17 cellular contexts compared by ENCODE assay signal in the genomic region with DNA sequence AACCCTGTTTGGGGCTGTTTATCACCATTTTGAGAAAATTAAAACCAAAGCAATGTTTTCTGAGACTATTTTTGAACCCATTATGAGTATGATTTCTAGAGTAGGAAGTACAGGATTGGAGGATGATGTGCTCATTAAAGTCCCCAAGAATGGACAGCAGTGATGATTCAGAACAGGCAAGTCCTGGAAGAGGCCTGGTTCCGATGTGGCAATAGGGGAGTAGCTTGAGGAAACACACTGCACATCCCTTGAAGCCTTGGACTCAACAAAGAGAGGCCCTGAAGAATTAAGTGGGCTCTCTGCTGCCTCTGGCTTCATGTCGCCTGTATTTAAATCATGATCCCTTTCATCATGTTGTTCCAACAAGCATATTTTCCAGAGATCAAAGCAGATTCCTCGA.
DNase-seq lines count a peak whose midpoint lies in the region; ATAC-seq and TF ChIP-seq lines count a peak whose summit lies in the region.
"Had no signal": no experiment of that assay in that cellular context is flagged by ENCODE, and none has a peak within 500 bp of the region (broad histone marks: within the 10 kb centered on the region; RNA-seq: fewer than 3 reads in every experiment).

No MANE protein-coding gene starts in this region.

- TF ChIP-seq CTCF in fibroblast of mammary gland (conservative IDR thresholded peaks at IDR 0.05; ENCODE audit: control insufficient read depth, insufficient read depth, low read depth, low read length): no peak

- H3K27me3 ChIP-seq in adipocyte (replicated peaks; ENCODE audit: control insufficient read depth, insufficient read depth, low read length): no peaks in the 10 kb centered on the region

- H3K9me3 ChIP-seq in adipocyte (ENCODE audit: control insufficient read depth, low read length): no peaks in the 10 kb centered on the region
- H3K9me3 ChIP-seq: Caco-2 had no signal

- no peak for ATAC-seq in HG02610 (IDR thresholded peaks at IDR 0.05; ENCODE audit: unreplicated experiment)
- no peak for ATAC-seq in HG02870 (IDR thresholded peaks at IDR 0.05; ENCODE audit: unreplicated experiment)
- ATAC-seq: K562, Right ventricle myocardium inferior had no signal

- no peak overlapping the region for H3K4me3 ChIP-seq in adipocyte (ENCODE audit: low read length)
- H3K4me3 ChIP-seq in fibroblast of mammary gland (ENCODE audit: control insufficient read depth, low read depth, low read length): no peak overlapping the region
- H3K4me3 ChIP-seq: K562 had no signal

- DNase-seq in AG08395 (ENCODE audit: low spot score) (peak; percentile 38), GM04503 (ENCODE audit: low read depth) (peak; percentile 21), adipocyte (ENCODE audit: low read depth) (peak; percentile 13), fibroblast of mammary gland (ENCODE audit: low read depth) (peak; percentile 56), OCI-M1 (lab: John Stamatoyannopoulos, UW) (no peak)
- no peak for DNase-seq in activated T-cell treated with anti-CD3 and anti-CD28 coated beads, Interleukin-2, amount 50 U/mL, for 1 hour
- DNase-seq: AML-193, Caco-2, DMS53, NCI-H1092, NCI-H1694 treated with DMSO at 0.1 percent for 48 hours, NCI-H446, NCI-H748 treated with DMSO at 0.1 percent for 48 hours had no signal

- H3K36me3 ChIP-seq in adipocyte (ENCODE audit: control insufficient read depth, insufficient read depth, low read length, severe bottlenecking): no peaks in the 10 kb centered on the region

- no peaks in the 10 kb centered on the region for H3K4me1 ChIP-seq in adipocyte (ENCODE audit: control insufficient read depth, insufficient read depth, low read length)
- H3K4me1 ChIP-seq: Caco-2 had no signal

- H3K9ac ChIP-seq in adipocyte (ENCODE audit: low read length): no peak overlapping the region

Comparison
In these comparisons a context has a peak if more than half of its experiments do, and no peak if none do; other contexts are left out.
1. DNase-seq: peak in AG08395 (single experiment), GM04503 (single experiment), adipocyte (single experiment) and fibroblast of mammary gland (single experiment); none in activated T-cell treated with anti-CD3 and anti-CD28 coated beads, Interleukin-2, amount 50 U/mL, for 1 hour (single experiment) and OCI-M1 (single experiment).